Comparison of ENCODE assay signal across 9 cellular contexts in the genomic region with DNA sequence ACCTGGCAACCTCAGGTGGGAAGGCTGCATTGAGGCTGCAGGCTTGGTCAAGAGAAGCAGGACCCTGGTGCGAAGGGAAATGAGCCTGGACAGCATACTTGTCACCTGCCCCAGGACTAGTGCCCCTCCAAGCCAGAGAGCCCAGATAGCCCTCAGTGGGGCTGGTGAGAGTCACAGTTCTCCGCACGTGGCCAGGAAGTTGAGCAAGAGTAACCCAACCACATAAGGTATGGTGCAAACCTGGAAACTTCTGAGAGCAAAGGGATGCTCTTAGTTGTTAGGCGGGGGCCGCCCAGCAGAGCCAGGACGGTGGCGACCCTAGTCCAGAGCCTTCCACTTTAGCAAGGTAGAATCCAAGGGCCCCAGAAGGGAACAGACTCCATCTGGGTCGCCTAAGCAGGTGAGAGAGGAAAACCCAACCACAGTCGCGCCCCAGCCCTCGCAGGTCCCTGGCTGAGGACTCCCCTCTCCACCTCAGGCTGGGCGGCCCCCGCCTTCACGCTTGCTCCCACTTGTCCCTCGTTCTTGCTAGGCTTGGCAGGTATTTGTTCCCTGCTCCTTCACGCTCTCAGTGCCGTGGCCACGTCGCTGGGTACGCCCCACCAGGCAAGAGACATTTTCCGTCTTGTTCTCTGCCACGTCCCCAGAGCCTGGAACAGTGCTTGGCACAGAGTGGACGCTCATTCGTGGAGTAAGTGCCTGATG. TPM values are rescaled to one million over a fixed set of nuclear protein-coding genes. Genes with fewer than 3 reads are reported as not detected.
A peak's percentile ranks its signal among the peaks of the same experiment; 100 is the strongest.
DNase-seq lines count a peak whose midpoint lies in the region; ATAC-seq and TF ChIP-seq lines count a peak whose summit lies in the region.
"Had no signal": no experiment of that assay in that cellular context is flagged by ENCODE, and none has a peak within 500 bp of the region (broad histone marks: within the 10 kb centered on the region; RNA-seq: fewer than 3 reads in every experiment).

No MANE protein-coding gene starts in this region.

- peak overlapping the region in 10 of 11 experiments; percentile 71 to 94 (median 90); a peak in 18 of 22 replicates for H3K9ac ChIP-seq in BLaER1 treated with 17β-estradiol and CSF1 and Interleukin-3, amounts not matched to agents 10 nM and 100 nM
- peak overlapping the region; percentile 43 for H3K9ac ChIP-seq in Loucy (ENCODE audit: low read depth, low read length, poor library complexity, severe bottlenecking)

- H3K4me3 ChIP-seq in BLaER1 treated with 17β-estradiol and CSF1 and Interleukin-3, amounts not matched to agents 10 nM and 100 nM: peak overlapping the region in 2 of 10 experiments; percentile 92 to 97; a peak in 4 of 20 replicates
- no peak overlapping the region for H3K4me3 ChIP-seq in Loucy (ENCODE audit: low read length, poor library complexity, severe bottlenecking)

- ATAC-seq in effector memory CD8-positive, alpha-beta T cell (replicated peaks): peak; percentile 30
- ATAC-seq in natural killer cell treated with Interleukin-12 subunit alpha and Interleukin-12 subunit beta and Interleukin-15 and Interleukin-18, amount 100 ng/mL, for 72 hours: peak; percentile 26 to 67
- ATAC-seq in HG03039 (IDR thresholded peaks at IDR 0.05; ENCODE audit: unreplicated experiment) (no peak), GM18505 (IDR thresholded peaks at IDR 0.05; ENCODE audit: unreplicated experiment) (no peak)

- peak overlapping the region; percentile 99 for H3K4me3 Mint-ChIP-seq in effector memory CD8-positive, alpha-beta T cell
- H3K4me3 Mint-ChIP-seq in natural killer cell treated with Interleukin-12 subunit alpha and Interleukin-12 subunit beta and Interleukin-15 and Interleukin-18, amount 100 ng/mL, for 72 hours: peak overlapping the region; percentile 96

- no peaks in the 10 kb centered on the region for H3K9me3 Mint-ChIP-seq in effector memory CD8-positive, alpha-beta T cell
- no peaks in the 10 kb centered on the region for H3K9me3 Mint-ChIP-seq in natural killer cell treated with Interleukin-12 subunit alpha and Interleukin-12 subunit beta and Interleukin-15 and Interleukin-18, amount 100 ng/mL, for 72 hours

- no peaks in the 10 kb centered on the region for H3K27me3 ChIP-seq in BLaER1 treated with 17β-estradiol and CSF1 and Interleukin-3, amounts not matched to agents 10 nM and 100 nM
- H3K27me3 ChIP-seq in Loucy (ENCODE audit: insufficient read depth, low read length, poor library complexity, severe bottlenecking): no peaks in the 10 kb centered on the region

- no peaks in the 10 kb centered on the region for H3K27me3 Mint-ChIP-seq in effector memory CD8-positive, alpha-beta T cell
- H3K27me3 Mint-ChIP-seq in natural killer cell treated with Interleukin-12 subunit alpha and Interleukin-12 subunit beta and Interleukin-15 and Interleukin-18, amount 100 ng/mL, for 72 hours: peaks cover 0 to 6% of the 10 kb centered on the region in 2 donors

- peaks cover 40% of the 10 kb centered on the region for H3K36me3 Mint-ChIP-seq in effector memory CD8-positive, alpha-beta T cell (ENCODE audit: insufficient read depth)
- no peaks in the 10 kb centered on the region for H3K36me3 Mint-ChIP-seq in natural killer cell treated with Interleukin-12 subunit alpha and Interleukin-12 subunit beta and Interleukin-15 and Interleukin-18, amount 100 ng/mL, for 72 hours

- no peaks in the 10 kb centered on the region for H3F3A ChIP-seq in Loucy (ENCODE audit: low read depth)

- H3K4me2 ChIP-seq in BLaER1 treated with 17β-estradiol and CSF1 and Interleukin-3, amounts not matched to agents 10 nM and 100 nM: peak overlapping the region; percentile 86 to 99 (median 96)
- peak overlapping the region; percentile 84 for H3K4me2 ChIP-seq in Loucy (ENCODE audit: low read depth, low read length, poor library complexity, severe bottlenecking)

- peak overlapping the region; percentile 98 to 99 for H3K27ac Mint-ChIP-seq in effector memory CD8-positive, alpha-beta T cell
- H3K27ac Mint-ChIP-seq in natural killer cell treated with Interleukin-12 subunit alpha and Interleukin-12 subunit beta and Interleukin-15 and Interleukin-18, amount 100 ng/mL, for 72 hours: peak overlapping the region; percentile 91 to 96

- peaks cover 23 to 28% (median 25%) of the 10 kb centered on the region in 11 experiments; a peak in 21 of 22 replicates for H3K36me3 ChIP-seq in BLaER1 treated with 17β-estradiol and CSF1 and Interleukin-3, amounts not matched to agents 10 nM and 100 nM
- no peaks in the 10 kb centered on the region for H3K36me3 ChIP-seq in Loucy (ENCODE audit: insufficient read depth, low read length)

- no peak for TF ChIP-seq CTCF in Loucy (conservative IDR thresholded peaks at IDR 0.05; ENCODE audit: low read length)

- peaks cover 0 to 33% (median 11%) of the 10 kb centered on the region in 11 experiments; a peak in 14 of 22 replicates for H4K20me1 ChIP-seq in BLaER1 treated with 17β-estradiol and CSF1 and Interleukin-3, amounts not matched to agents 10 nM and 100 nM
- peaks cover 9% of the 10 kb centered on the region for H4K20me1 ChIP-seq in Loucy (ENCODE audit: insufficient read depth, low read length, poor library complexity, severe bottlenecking)

- peaks cover 35% of the 10 kb centered on the region for H3K79me2 ChIP-seq in Loucy (ENCODE audit: insufficient read depth, low read length)

- no peaks in the 10 kb centered on the region for H3K9me2 ChIP-seq in Loucy (replicated peaks; ENCODE audit: low read depth, low read length)

- peak in 2 of 3 experiments; percentile 23 to 26 for DNase-seq in effector memory CD8-positive, alpha-beta T cell
- no peak for DNase-seq in natural killer cell treated with Interleukin-12 subunit alpha and Interleukin-12 subunit beta and Interleukin-15 and Interleukin-18, amount 100 ng/mL, for 72 hours (ENCODE audit: low spot score)
- DNase-seq in GM19240 (ENCODE audit: insufficient read length, low spot score): no peak
- DNase-seq in midbrain (lab: John Stamatoyannopoulos, UW): no peak

- H3K4me1 ChIP-seq in BLaER1 treated with 17β-estradiol and CSF1 and Interleukin-3, amounts not matched to agents 10 nM and 100 nM: peaks cover 35 to 56% (median 46%) of the 10 kb centered on the region in 10 experiments
- H3K4me1 ChIP-seq in Loucy (ENCODE audit: insufficient read depth, low read length, poor library complexity, severe bottlenecking): peaks cover 11% of the 10 kb centered on the region

- H3K9me3 ChIP-seq in BLaER1 treated with 17β-estradiol and CSF1 and Interleukin-3, amounts not matched to agents 10 nM and 100 nM (replicated peaks in 1 of 11): no peaks in the 10 kb centered on the region
- H3K9me3 ChIP-seq in Loucy (ENCODE audit: insufficient read depth, low read depth, low read length): no peaks in the 10 kb centered on the region

- peaks cover 34 to 37% of the 10 kb centered on the region in 2 donors for H3K4me1 Mint-ChIP-seq in effector memory CD8-positive, alpha-beta T cell (ENCODE audit: low read depth in 2 of 2)
- peaks cover 38 to 45% of the 10 kb centered on the region in 2 donors for H3K4me1 Mint-ChIP-seq in natural killer cell treated with Interleukin-12 subunit alpha and Interleukin-12 subunit beta and Interleukin-15 and Interleukin-18, amount 100 ng/mL, for 72 hours (ENCODE audit: low read depth in 2 of 2)

- peak overlapping the region; percentile 93 for H2AFZ ChIP-seq in Loucy (ENCODE audit: low read length)

- peak overlapping the region in 10 of 11 experiments; percentile 55 to 97 (median 89); a peak in 17 of 22 replicates for H3K27ac ChIP-seq in BLaER1 treated with 17β-estradiol and CSF1 and Interleukin-3, amounts not matched to agents 10 nM and 100 nM

- TF ChIP-seq POLR2A in GM18505 (IDR thresholded peaks at IDR 0.05; ENCODE audit: borderline replicate concordance, extremely low read depth, insufficient read depth, insufficient read length): no peak

RNA-seq across cellular contexts. Expression of a gene that starts 1.1 kb away (rescaled TPM):
- 10 to 100 TPM; 22.8 to 27.3 TPM for total RNA-seq in natural killer cell treated with Interleukin-12 subunit alpha and Interleukin-12 subunit beta and Interleukin-15 and Interleukin-18, amount 100 ng/mL, for 72 hours

RNA-seq across cellular contexts. Expression of a gene that starts 19.1 kb away (rescaled TPM):
- not detected for total RNA-seq in natural killer cell treated with Interleukin-12 subunit alpha and Interleukin-12 subunit beta and Interleukin-15 and Interleukin-18, amount 100 ng/mL, for 72 hours

RNA-seq across cellular contexts. Expression of a gene that starts 36.0 kb away (rescaled TPM):
- under 1 TPM in 1 of 2 donors, not detected in 1; 0.17 TPM for total RNA-seq in natural killer cell treated with Interleukin-12 subunit alpha and Interleukin-12 subunit beta and Interleukin-15 and Interleukin-18, amount 100 ng/mL, for 72 hours
- total RNA-seq: T-helper 2 cell treated with Interferon-gamma antibody and Interleukin-4, amounts not matched to agents 100 ng/mL and 5 ng/mL, for 36 hours had no signal

RNA-seq across cellular contexts. Expression of a gene that starts 49.3 kb away (rescaled TPM):
- total RNA-seq in natural killer cell treated with Interleukin-12 subunit alpha and Interleukin-12 subunit beta and Interleukin-15 and Interleukin-18, amount 100 ng/mL, for 72 hours: 1 to 10 TPM; 1.0 to 1.5 TPM

Comparison
In these comparisons a context has a peak if more than half of its experiments do, and no peak if none do; other contexts are left out.
1. ATAC-seq: peak in effector memory CD8-positive, alpha-beta T cell (single experiment) and natural killer cell treated with Interleukin-12 subunit alpha and Interleukin-12 subunit beta and Interleukin-15 and Interleukin-18, amount 100 ng/mL, for 72 hours (2 of 2); none in HG03039 (single experiment) and GM18505 (single experiment).
2. DNase-seq: peak in effector memory CD8-positive, alpha-beta T cell (2 of 3); none in natural killer cell treated with Interleukin-12 subunit alpha and Interleukin-12 subunit beta and Interleukin-15 and Interleukin-18, amount 100 ng/mL, for 72 hours (single experiment), GM19240 (single experiment) and midbrain (single experiment).